31 cellular contexts compared by ENCODE assay signal in the genomic region with DNA sequence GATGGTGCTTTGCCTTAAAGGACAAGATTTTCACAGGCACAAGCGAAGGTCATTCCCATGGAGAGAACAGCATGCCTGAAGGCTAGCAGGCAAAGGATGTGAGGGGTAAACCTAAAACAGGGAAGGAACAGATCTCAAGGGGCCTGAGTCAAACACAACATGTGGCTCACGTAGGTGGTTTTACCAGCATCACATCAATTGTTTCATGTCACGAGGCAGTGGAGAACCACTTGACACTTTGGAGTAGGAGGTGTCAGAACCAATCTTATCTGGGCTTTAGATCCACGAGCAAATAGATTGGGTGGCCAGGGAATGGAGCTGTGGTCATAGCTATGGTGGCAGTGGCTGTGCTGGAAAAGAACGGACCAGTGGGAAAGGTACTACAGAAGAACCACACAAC. TPM values are rescaled to one million over a fixed set of nuclear protein-coding genes. Genes with fewer than 3 reads are reported as not detected.
A peak's percentile ranks its signal among the peaks of the same experiment; 100 is the strongest.
DNase-seq lines count a peak whose midpoint lies in the region; ATAC-seq and TF ChIP-seq lines count a peak whose summit lies in the region.
"Had no signal": no experiment of that assay in that cellular context is flagged by ENCODE, and none has a peak within 500 bp of the region (broad histone marks: within the 10 kb centered on the region; RNA-seq: fewer than 3 reads in every experiment).

No MANE protein-coding gene starts in this region.

- POLR2A ChIA-PET in A673 (lab: Charles Lee; ENCODE audit: low non-redundant PET): no interaction called here

- no peaks in the 10 kb centered on the region for H3K27me3 ChIP-seq in A673 (replicated peaks; ENCODE audit: insufficient read depth, low read depth, low read length, poor library complexity)
- H3K27me3 ChIP-seq: esophagus muscularis mucosa, uterus had no signal

- peaks cover 7% of the 10 kb centered on the region for H3K36me3 ChIP-seq in A673 (ENCODE audit: insufficient read depth, low read length, poor library complexity, severe bottlenecking)
- H3K36me3 ChIP-seq: uterus had no signal

- H3K27me3 Mint-ChIP-seq in activated CD4-positive, alpha-beta T cell treated with anti-CD3 and anti-CD28 coated beads, Interleukin-2, amount 10 ng/mL, durations not matched to agents 24 days and 14 days: no peaks in the 10 kb centered on the region
- H3K27me3 Mint-ChIP-seq in IgD-negative memory B cell: no peaks in the 10 kb centered on the region
- no peaks in the 10 kb centered on the region for H3K27me3 Mint-ChIP-seq in stimulated activated memory B cell treated with anti-CD40 and anti-IgM and Interleukin-4, amounts not matched to agents 10 μg/mL and 1 μg/mL and 100 μg/mL, for 72 hours
- H3K27me3 Mint-ChIP-seq: B cell; brain; natural killer cell treated with Interleukin-12 subunit alpha and Interleukin-12 subunit beta and Interleukin-15 and Interleukin-18, amount 100 ng/mL, for 72 hours had no signal

- no peaks in the 10 kb centered on the region for H3K4me1 ChIP-seq in A673 (ENCODE audit: insufficient read depth, low read length, poor library complexity, severe bottlenecking)
- H3K4me1 ChIP-seq: A549, Caco-2, esophagus muscularis mucosa, uterus had no signal

- no TSS peak for BruUV-seq in A673 (replicated peaks; lab: Mats Ljungman, UMichigan)

- no peak for TF ChIP-seq CTCF in coronary artery (IDR thresholded peaks at IDR 0.05)
- TF ChIP-seq CTCF in A673 (conservative IDR thresholded peaks at IDR 0.05; ENCODE audit: low read depth, low read length): no peak

- peaks cover 27% of the 10 kb centered on the region for H3K4me1 Mint-ChIP-seq in activated CD4-positive, alpha-beta T cell treated with anti-CD3 and anti-CD28 coated beads, Interleukin-2, amount 10 ng/mL, durations not matched to agents 24 days and 14 days
- H3K4me1 Mint-ChIP-seq in IgD-negative memory B cell: peaks cover 4 to 6% (median 5%) of the 10 kb centered on the region in 3 donors
- peaks cover 24% of the 10 kb centered on the region for H3K4me1 Mint-ChIP-seq in stimulated activated memory B cell treated with anti-CD40 and anti-IgM and Interleukin-4, amounts not matched to agents 10 μg/mL and 1 μg/mL and 100 μg/mL, for 72 hours
- H3K4me1 Mint-ChIP-seq: B cell, brain, mesothelial cell of epicardium had no signal

- no peaks in the 10 kb centered on the region for H3K9me3 Mint-ChIP-seq in activated CD4-positive, alpha-beta T cell treated with anti-CD3 and anti-CD28 coated beads, Interleukin-2, amount 10 ng/mL, durations not matched to agents 24 days and 14 days
- H3K9me3 Mint-ChIP-seq in IgD-negative memory B cell: peaks cover 0 to 2% (median 1%) of the 10 kb centered on the region in 3 donors
- no peaks in the 10 kb centered on the region for H3K9me3 Mint-ChIP-seq in stimulated activated memory B cell treated with anti-CD40 and anti-IgM and Interleukin-4, amounts not matched to agents 10 μg/mL and 1 μg/mL and 100 μg/mL, for 72 hours
- H3K9me3 Mint-ChIP-seq: activated T-cell treated with anti-CD3 and anti-CD28 coated beads, Interleukin-2, amount 50 U/mL, for 4 hours; natural killer cell treated with Interleukin-12 subunit alpha and Interleukin-12 subunit beta and Interleukin-15 and Interleukin-18, amount 100 ng/mL, for 72 hours had no signal

- H3K4me3 ChIP-seq in coronary artery (no peak overlapping the region), A673 (ENCODE audit: low read depth, low read length, poor library complexity, severe bottlenecking) (no peak overlapping the region)
- H3K4me3 ChIP-seq: A549, esophagus muscularis mucosa, thoracic aorta, uterus had no signal

- no peak overlapping the region for H3K4me3 Mint-ChIP-seq in activated CD4-positive, alpha-beta T cell treated with anti-CD3 and anti-CD28 coated beads, Interleukin-2, amount 10 ng/mL, durations not matched to agents 24 days and 14 days
- peak overlapping the region in 1 of 4 donors; percentile 56 for H3K4me3 Mint-ChIP-seq in IgD-negative memory B cell
- no peak overlapping the region for H3K4me3 Mint-ChIP-seq in stimulated activated memory B cell treated with anti-CD40 and anti-IgM and Interleukin-4, amounts not matched to agents 10 μg/mL and 1 μg/mL and 100 μg/mL, for 72 hours
- H3K4me3 Mint-ChIP-seq: activated T-cell treated with anti-CD3 and anti-CD28 coated beads, Interleukin-2, amount 50 U/mL, for 4 hours; B cell; brain; mesothelial cell of epicardium; natural killer cell treated with Interleukin-12 subunit alpha and Interleukin-12 subunit beta and Interleukin-15 and Interleukin-18, amount 100 ng/mL, for 72 hours had no signal

- H3K27ac ChIP-seq in coronary artery: no peak overlapping the region
- H3K27ac ChIP-seq in A673 (ENCODE audit: low read depth, low read length, poor library complexity, severe bottlenecking): no peak overlapping the region
- H3K27ac ChIP-seq: A549, esophagus muscularis mucosa, thoracic aorta, uterus had no signal

- peak; percentile 57 for DNase-seq in activated CD4-positive, alpha-beta T cell treated with anti-CD3 and anti-CD28 coated beads, Interleukin-2, amount 10 ng/mL, durations not matched to agents 24 days and 14 days
- no peak for DNase-seq in activated CD4-positive, alpha-beta T cell treated with anti-CD3 and anti-CD28 coated beads, Interleukin-2, amount 50 U/mL, for 1 hour
- DNase-seq in coronary artery (ENCODE audit: low spot score): peak; percentile 26
- DNase-seq in A673 (ENCODE audit: low spot score): no peak
- DNase-seq in dedifferentiated amniotic fluid mesenchymal stem cell (ENCODE audit: extremely low spot score): no peak
- DNase-seq: activated CD4-positive, alpha-beta T cell treated with anti-CD3 and anti-CD28 coated beads, Interleukin-2, amount 50 U/mL, for 48 hours; activated T-cell treated with anti-CD3 and anti-CD28 coated beads, Interleukin-2, amount 50 U/mL, for 4 hours; Caco-2; DMS79 treated with DMSO at 0.1 percent for 48 hours; effector memory CD4-positive, alpha-beta T cell; HCEC 1CT; hippocampal formation; islet precursor cell; left ventricle myocardium superior; NCI-H2227 treated with DMSO at 0.1 percent for 48 hours; NCI-H748 treated with DMSO at 0.1 percent for 48 hours; retina; RPMI8226; small intestine; stimulated activated CD4-positive, alpha-beta T cell treated with anti-CD3 and anti-CD28 coated beads, Interleukin-1b, Interleukin-23, amount 100 ng/mL, for 48 hours; uterus had no signal

- ATAC-seq in stimulated activated memory B cell treated with anti-CD40 and anti-IgM and Interleukin-4, amounts not matched to agents 10 μg/mL and 1 μg/mL and 100 μg/mL, for 72 hours: no peak
- no peak for ATAC-seq in GM19324 (IDR thresholded peaks at IDR 0.05; ENCODE audit: low FRiP score, unreplicated experiment)
- ATAC-seq: A549, left ventricle myocardium superior had no signal

- H3K9me3 ChIP-seq in A673 (ENCODE audit: low read depth, low read length, poor library complexity, severe bottlenecking): peaks cover 6% of the 10 kb centered on the region
- H3K9me3 ChIP-seq: Caco-2, thoracic aorta had no signal

- H3K27ac Mint-ChIP-seq in activated CD4-positive, alpha-beta T cell treated with anti-CD3 and anti-CD28 coated beads, Interleukin-2, amount 10 ng/mL, durations not matched to agents 24 days and 14 days: peak overlapping the region; percentile 76
- H3K27ac Mint-ChIP-seq in IgD-negative memory B cell: peak overlapping the region in 2 of 3 donors; percentile 19 to 81
- H3K27ac Mint-ChIP-seq in stimulated activated memory B cell treated with anti-CD40 and anti-IgM and Interleukin-4, amounts not matched to agents 10 μg/mL and 1 μg/mL and 100 μg/mL, for 72 hours: peak overlapping the region; percentile 5
- H3K27ac Mint-ChIP-seq: mesothelial cell of epicardium had no signal

- intact Hi-C loops in activated CD4-positive, alpha-beta T cell treated with anti-CD3 and anti-CD28 coated beads, Interleukin-2, amount 10 ng/mL, durations not matched to agents 24 days and 14 days (cut with micrococcal nuclease): no loop called here
- intact Hi-C loops in A673 (cut with micrococcal nuclease; ENCODE audit: unreplicated experiment): no loop called here

- H3K36me3 Mint-ChIP-seq in activated CD4-positive, alpha-beta T cell treated with anti-CD3 and anti-CD28 coated beads, Interleukin-2, amount 10 ng/mL, durations not matched to agents 24 days and 14 days (ENCODE audit: low read depth): peaks cover 66% of the 10 kb centered on the region
- H3K36me3 Mint-ChIP-seq in IgD-negative memory B cell: peaks cover 4% of the 10 kb centered on the region
- peaks cover 66% of the 10 kb centered on the region for H3K36me3 Mint-ChIP-seq in stimulated activated memory B cell treated with anti-CD40 and anti-IgM and Interleukin-4, amounts not matched to agents 10 μg/mL and 1 μg/mL and 100 μg/mL, for 72 hours

- CTCF ChIA-PET in A673 (lab: Charles Lee): no interaction called here

RNA-seq across cellular contexts. Expression of a gene that starts 8.5 kb away (rescaled TPM):
- total RNA-seq in activated CD4-positive, alpha-beta T cell treated with anti-CD3 and anti-CD28 coated beads, Interleukin-2, amount 10 ng/mL, durations not matched to agents 24 days and 14 days: 227 and 233 TPM in 2 replicates
- 373 TPM for polyA plus RNA-seq in IgD-negative memory B cell
- total RNA-seq in A673 (2021): 205 and 219 TPM in 2 replicates

RNA-seq across cellular contexts. Expression of a gene that starts 9.5 kb away (rescaled TPM):
- total RNA-seq in activated CD4-positive, alpha-beta T cell treated with anti-CD3 and anti-CD28 coated beads, Interleukin-2, amount 10 ng/mL, durations not matched to agents 24 days and 14 days: 122 TPM in 2 replicates
- 11.3 TPM for polyA plus RNA-seq in IgD-negative memory B cell
- 36.3 and 41.7 TPM in 2 replicates for total RNA-seq in A673 (2021)

RNA-seq across cellular contexts. Expression of a gene that starts 15.2 kb away (rescaled TPM):
- 16.8 and 16.9 TPM in 2 replicates for total RNA-seq in activated CD4-positive, alpha-beta T cell treated with anti-CD3 and anti-CD28 coated beads, Interleukin-2, amount 10 ng/mL, durations not matched to agents 24 days and 14 days
- 1.4 TPM for polyA plus RNA-seq in IgD-negative memory B cell
- 2.4 and 3.7 TPM in 2 replicates for total RNA-seq in A673 (2021)

RNA-seq across cellular contexts. Expression of a gene that starts 59.1 kb away (rescaled TPM):
- total RNA-seq in activated CD4-positive, alpha-beta T cell treated with anti-CD3 and anti-CD28 coated beads, Interleukin-2, amount 10 ng/mL, durations not matched to agents 24 days and 14 days: 240 and 242 TPM in 2 replicates
- polyA plus RNA-seq in IgD-negative memory B cell: 4.6 TPM
- not detected in 2 replicates for total RNA-seq in A673 (2021)

Comparison
In these comparisons a context has a peak if more than half of its experiments do, and no peak if none do; other contexts are left out.
1. DNase-seq: peak in activated CD4-positive, alpha-beta T cell treated with anti-CD3 and anti-CD28 coated beads, Interleukin-2, amount 10 ng/mL, durations not matched to agents 24 days and 14 days (single experiment) and coronary artery (single experiment); none in activated CD4-positive, alpha-beta T cell treated with anti-CD3 and anti-CD28 coated beads, Interleukin-2, amount 50 U/mL, for 1 hour (single experiment), A673 (single experiment) and dedifferentiated amniotic fluid mesenchymal stem cell (single experiment).
2. H3K27ac Mint-ChIP-seq: peak in every context shown above with its lines; median percentile 76 in activated CD4-positive, alpha-beta T cell treated with anti-CD3 and anti-CD28 coated beads, Interleukin-2, amount 10 ng/mL, durations not matched to agents 24 days and 14 days; 50 in IgD-negative memory B cell; 5 in stimulated activated memory B cell treated with anti-CD40 and anti-IgM and Interleukin-4, amounts not matched to agents 10 μg/mL and 1 μg/mL and 100 μg/mL, for 72 hours.